10 cellular contexts compared by ENCODE assay signal in the genomic region with DNA sequence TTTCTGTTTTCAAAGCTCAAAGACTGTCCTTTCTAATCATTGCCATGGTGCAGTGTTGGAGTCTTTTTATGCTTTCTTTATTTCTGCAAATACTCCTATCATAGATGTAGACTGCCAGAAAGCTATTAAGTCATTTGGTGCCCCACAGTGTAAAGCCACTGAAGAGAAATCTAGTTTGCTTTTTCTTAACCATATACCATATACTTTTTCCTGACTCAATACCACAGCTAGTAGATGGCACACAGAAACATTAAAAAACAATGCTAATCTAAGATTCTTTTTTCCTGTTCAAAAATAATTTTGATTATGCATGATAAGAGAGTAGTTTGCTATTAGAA.
A peak's percentile ranks its signal among the peaks of the same experiment; 100 is the strongest.
DNase-seq lines count a peak whose midpoint lies in the region; ATAC-seq and TF ChIP-seq lines count a peak whose summit lies in the region.
"Had no signal": no experiment of that assay in that cellular context is flagged by ENCODE, and none has a peak within 500 bp of the region (broad histone marks: within the 10 kb centered on the region; RNA-seq: fewer than 3 reads in every experiment).

No MANE protein-coding gene starts in this region.

- intact Hi-C loops in mucosa of descending colon (cut with DNase I, micrococcal nuclease) = no loop called here

- H2AFZ ChIP-seq in ACC112 (ENCODE audit: low read length, unreplicated experiment) (no peak overlapping the region), MM.1S (ENCODE audit: low read length) (no peak overlapping the region)

- ATAC-seq in GM18907 (IDR thresholded peaks at IDR 0.05; ENCODE audit: unreplicated experiment) (peak; percentile 29), HG03439 (IDR thresholded peaks at IDR 0.05; ENCODE audit: unreplicated experiment) (no peak), mucosa of descending colon (no peak), HG02973 (IDR thresholded peaks at IDR 0.05; ENCODE audit: unreplicated experiment) (no peak)
- ATAC-seq in effector memory CD8-positive, alpha-beta T cell (replicated peaks) = no peak

- H3K27me3 ChIP-seq in ACC112 (ENCODE audit: insufficient read depth, low read length) (no peaks in the 10 kb centered on the region), MM.1S (replicated peaks; ENCODE audit: insufficient read depth, low read length) (0 out of 2 replicates have a peak, but pooled peaks cover 5% of the 10 kb centered on the region)

- no peaks in the 10 kb centered on the region for H3K36me3 ChIP-seq in ACC112 (ENCODE audit: insufficient read depth, low read length)
- H3K36me3 ChIP-seq in MM.1S (replicated peaks; ENCODE audit: insufficient read depth, low read length) = no peaks in the 10 kb centered on the region
- no peaks in the 10 kb centered on the region for H3K36me3 ChIP-seq in mucosa of descending colon (ENCODE audit: low read depth)

- peak overlapping the region; percentile 72 to 81 for H3K4me3 Mint-ChIP-seq in effector memory CD8-positive, alpha-beta T cell

- H3K4me1 ChIP-seq in ACC112 (ENCODE audit: control insufficient read depth, insufficient read depth, low read length, unreplicated experiment) (peaks cover 9% of the 10 kb centered on the region), MM.1S (ENCODE audit: low read length) (peaks cover 15% of the 10 kb centered on the region), mucosa of descending colon (ENCODE audit: low read depth) (no peaks in the 10 kb centered on the region)

- no peaks in the 10 kb centered on the region for H3K9me2 ChIP-seq in MM.1S (replicated peaks; ENCODE audit: insufficient read depth, low read length)

- H3F3A ChIP-seq in MM.1S (ENCODE audit: insufficient read depth, low read length) = peaks cover 17% of the 10 kb centered on the region

- peaks cover 22% of the 10 kb centered on the region in 2 donors for H3K4me1 Mint-ChIP-seq in effector memory CD8-positive, alpha-beta T cell (ENCODE audit: low read depth in 2 of 2)

- H3K9me3 ChIP-seq in MM.1S (replicated peaks; ENCODE audit: insufficient read depth, low read length) (no peaks in the 10 kb centered on the region), mucosa of descending colon (no peaks in the 10 kb centered on the region)

- H3K27ac ChIP-seq in ACC112 (ENCODE audit: low read depth, low read length) (no peak overlapping the region), MM.1S (ENCODE audit: low read length) (peak overlapping the region; percentile 56; the same call in 1 of the 2 replicates)

- H4K20me1 ChIP-seq in MM.1S (ENCODE audit: insufficient read depth, low read length) = no peaks in the 10 kb centered on the region

- no peaks in the 10 kb centered on the region for H3K36me3 Mint-ChIP-seq in effector memory CD8-positive, alpha-beta T cell (ENCODE audit: insufficient read depth)
- H3K36me3 Mint-ChIP-seq: memory B cell had no signal

- H3K27me3 Mint-ChIP-seq in effector memory CD8-positive, alpha-beta T cell = no peaks in the 10 kb centered on the region

- no peak for DNase-seq in MM.1S
- DNase-seq in effector memory CD8-positive, alpha-beta T cell = no peak
- DNase-seq in COLO668 (lab: John Stamatoyannopoulos, UW; ENCODE audit: unreplicated experiment) = no peak
- DNase-seq in mucosa of descending colon = no peak
- DNase-seq: EL had no signal

- peak overlapping the region; percentile 58 for H3K4me2 ChIP-seq in MM.1S (ENCODE audit: low read depth, low read length)

- H3K4me3 ChIP-seq in ACC112 (ENCODE audit: low read depth, low read length) (peak overlapping the region; percentile 68), MM.1S (ENCODE audit: low read length) (peak overlapping the region; percentile 39), mucosa of descending colon (no peak overlapping the region)

- H3K79me2 ChIP-seq in ACC112 (ENCODE audit: control insufficient read depth, insufficient read depth, low read length, unreplicated experiment) (no peaks in the 10 kb centered on the region), MM.1S (ENCODE audit: low read length) (no peaks in the 10 kb centered on the region)

- H3K27ac Mint-ChIP-seq in effector memory CD8-positive, alpha-beta T cell = peak overlapping the region; percentile 78 to 79
- H3K27ac Mint-ChIP-seq: memory B cell had no signal

- H3K9me3 Mint-ChIP-seq in effector memory CD8-positive, alpha-beta T cell = no peaks in the 10 kb centered on the region
- H3K9me3 Mint-ChIP-seq: memory B cell had no signal

- no peak overlapping the region for H3K9ac ChIP-seq in MM.1S (ENCODE audit: low read length)

- TF ChIP-seq CTCF in MM.1S (IDR thresholded peaks at IDR 0.05; ENCODE audit: low read length) = no peak
- no peak for TF ChIP-seq CTCF in mucosa of descending colon (IDR thresholded peaks at IDR 0.05)
